Comparison of ENCODE assay signal across 8 cellular contexts in genomic region chr14:93788557-93789365, GRCh38. TPM values are rescaled to one million over a fixed set of nuclear protein-coding genes. Genes with fewer than 3 reads are reported as not detected.
A peak's percentile ranks its signal among the peaks of the same experiment; 100 is the strongest.
DNase-seq lines count a peak whose midpoint lies in the region; ATAC-seq and TF ChIP-seq lines count a peak whose summit lies in the region.

No MANE protein-coding gene starts in this region.

- TF ChIP-seq CTCF in neural crest cell (conservative IDR thresholded peaks at IDR 0.05), result peak; percentile 38
- no peak for TF ChIP-seq CTCF in CD14-positive monocyte (IDR thresholded peaks at IDR 0.05)

- H3K4me1 Mint-ChIP-seq in neural crest cell, result peaks cover 18% of the 10 kb centered on the region
- no peaks in the 10 kb centered on the region for H3K4me1 Mint-ChIP-seq in CD14-positive monocyte

- intact Hi-C loops in CD14-positive monocyte (cut with micrococcal nuclease), result no loop called here

- no peaks in the 10 kb centered on the region for H3K36me3 Mint-ChIP-seq in neural crest cell (ENCODE audit: low read depth)
- H3K36me3 Mint-ChIP-seq in CD14-positive monocyte, result no peaks in the 10 kb centered on the region

- H3K27me3 Mint-ChIP-seq in neural crest cell (ENCODE audit: low read depth) (peaks cover 62% of the 10 kb centered on the region), CD14-positive monocyte (ENCODE audit: low read depth in 3 of 3) (peaks cover 50 to 73% (median 58%) of the 10 kb centered on the region in 3 donors)

- H3K27ac Mint-ChIP-seq in neural crest cell (ENCODE audit: unreplicated experiment) (no peak overlapping the region), CD14-positive monocyte (no peak overlapping the region)

- in situ Hi-C loops in G401 (cut with HindIII; ENCODE audit: low sequenced_read_pairs), result no loop called here

- H3K4me3 Mint-ChIP-seq in neural crest cell, result peak overlapping the region; percentile 87
- peak overlapping the region in 1 of 2 donors; percentile 41 for H3K4me3 Mint-ChIP-seq in CD14-positive monocyte

- DNase-seq in G401 (ENCODE audit: low spot score) (peak; percentile 72), NCI-H524 treated with DMSO at 0.1 percent for 48 hours (lab: John Stamatoyannopoulos, UW) (peak; percentile 34), foreskin melanocyte (peak; percentile 24), neural crest cell (ENCODE audit: low read depth, low spot score) (peak; percentile 31), CD14-positive monocyte (ENCODE audit: low spot score) (no peak)
- DNase-seq in stimulated activated naive CD4-positive, alpha-beta T cell (lab: John Stamatoyannopoulos, UW), result no peak

- H3K9me3 Mint-ChIP-seq in neural crest cell (no peaks in the 10 kb centered on the region), CD14-positive monocyte (peaks cover 0 to 11% (median 4%) of the 10 kb centered on the region in 7 donors)

- ATAC-seq in GM18861 (IDR thresholded peaks at IDR 0.05; ENCODE audit: unreplicated experiment) (no peak), GM18907 (IDR thresholded peaks at IDR 0.05; ENCODE audit: unreplicated experiment) (no peak)

RNA-seq across cellular contexts. Expression of gene PRIMA1, which starts 0.5 kb away (rescaled TPM):
- total RNA-seq in G401 (2014; rRNA removed; shearing (Covaris generic)), result not detected in 2 replicates
- 2.0 and 2.1 TPM in 2 replicates for total RNA-seq in neural crest cell
- not detected for polyA plus RNA-seq in CD14-positive monocyte

Comparison
In these comparisons a context has a peak if more than half of its experiments do, and no peak if none do; other contexts are left out.
1. DNase-seq: peak in G401 (single experiment), NCI-H524 treated with DMSO at 0.1 percent for 48 hours (single experiment), foreskin melanocyte (single experiment) and neural crest cell (single experiment); none in CD14-positive monocyte (single experiment) and stimulated activated naive CD4-positive, alpha-beta T cell (0 of 6).